ENCODE assay signal across 12 cellular contexts in the genomic region with DNA sequence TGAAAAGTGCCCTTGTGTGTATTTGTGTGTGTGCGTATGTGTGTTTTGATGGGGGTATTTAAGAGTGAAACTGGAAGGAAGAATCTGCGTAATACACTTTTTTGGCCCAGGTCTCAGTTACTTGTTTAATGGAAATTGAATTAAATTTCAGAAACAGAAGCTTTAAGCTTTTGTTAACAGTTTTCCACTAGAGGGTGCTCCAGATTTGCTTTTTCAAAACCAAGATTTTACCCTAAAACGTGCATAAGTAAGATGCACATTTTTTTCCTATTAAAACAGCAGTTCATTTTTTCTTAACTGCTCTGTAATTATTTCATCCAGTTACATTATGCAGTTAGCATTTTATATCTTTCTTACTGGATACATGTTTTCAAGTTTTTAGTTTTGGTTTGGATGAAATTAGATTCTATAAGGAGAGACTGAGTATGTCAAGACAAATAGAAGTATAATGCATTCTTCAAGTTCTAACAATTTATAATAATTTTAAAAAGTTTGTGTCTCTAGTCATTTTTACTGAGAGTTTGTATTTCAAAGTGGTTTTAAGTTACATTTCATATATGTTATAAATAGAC.
DNase-seq lines count a peak whose midpoint lies in the region; ATAC-seq and TF ChIP-seq lines count a peak whose summit lies in the region.
"Had no signal": no experiment of that assay in that cellular context is flagged by ENCODE, and none has a peak within 500 bp of the region (broad histone marks: within the 10 kb centered on the region; RNA-seq: fewer than 3 reads in every experiment).

No MANE protein-coding gene starts in this region.

- no peaks in the 10 kb centered on the region for H3K27me3 ChIP-seq in left ventricle myocardium inferior (ENCODE audit: low read depth)
- H3K27me3 ChIP-seq in upper lobe of right lung = no peaks in the 10 kb centered on the region
- H3K27me3 ChIP-seq: stomach had no signal

- H3K36me3 ChIP-seq in left ventricle myocardium inferior (peaks cover 27% of the 10 kb centered on the region), upper lobe of right lung (peaks cover 34% of the 10 kb centered on the region)

- DNase-seq in left ventricle myocardium inferior = no peak
- no peak for DNase-seq in Right ventricle myocardium inferior (ENCODE audit: missing footprints)
- peak; percentile 33 for DNase-seq in RPMI8226
- DNase-seq in fibroblast of peridontal ligament (ENCODE audit: extremely low read depth) = peak; percentile 79
- DNase-seq in upper lobe of right lung = no peak
- no peak for DNase-seq in activated T-cell treated with anti-CD3 and anti-CD28 coated beads, Interleukin-2, amount 50 U/mL, for 48 hours
- no peak for DNase-seq in HPDE6-E6E7 (ENCODE audit: extremely low spot score)
- no peak for DNase-seq in central memory CD4-positive, alpha-beta T cell
- DNase-seq: GF-D8, Right ventricle myocardium superior, stomach had no signal

- H3K9me3 ChIP-seq in left ventricle myocardium inferior (replicated peaks) = no peaks in the 10 kb centered on the region
- H3K9me3 ChIP-seq in upper lobe of right lung = no peaks in the 10 kb centered on the region
- H3K9me3 ChIP-seq: stomach had no signal

- ATAC-seq in Right ventricle myocardium inferior = no peak
- no peak for ATAC-seq in upper lobe of right lung
- ATAC-seq: naive thymus-derived CD8-positive, alpha-beta T cell had no signal

- no peak overlapping the region for H3K27ac ChIP-seq in left ventricle myocardium inferior (replicated peaks)
- H3K27ac ChIP-seq in upper lobe of right lung = no peak overlapping the region
- H3K27ac ChIP-seq: stomach had no signal

- TF ChIP-seq CTCF in left ventricle myocardium inferior (IDR thresholded peaks at IDR 0.05; ENCODE audit: borderline replicate concordance) = peak; percentile 35
- TF ChIP-seq CTCF in upper lobe of right lung (IDR thresholded peaks at IDR 0.05) = peak; percentile 38

- H3K4me3 ChIP-seq in left ventricle myocardium inferior (no peak overlapping the region), upper lobe of right lung (no peak overlapping the region)
- H3K4me3 ChIP-seq: stomach had no signal

- H3K4me1 ChIP-seq in left ventricle myocardium inferior (no peaks in the 10 kb centered on the region), upper lobe of right lung (peaks cover 4% of the 10 kb centered on the region)

- intact Hi-C loops in left ventricle myocardium inferior (cut with micrococcal nuclease) = no loop called here
- intact Hi-C loops in Right ventricle myocardium inferior (cut with DNase I) = no loop called here
- intact Hi-C loops in upper lobe of right lung (cut with DNase I) = no loop called here

Comparison
In these comparisons a context has a peak if more than half of its experiments do, and no peak if none do; other contexts are left out.
1. DNase-seq: peak in RPMI8226 (single experiment) and fibroblast of peridontal ligament (single experiment); none in left ventricle myocardium inferior (single experiment), Right ventricle myocardium inferior (single experiment), upper lobe of right lung (single experiment), activated T-cell treated with anti-CD3 and anti-CD28 coated beads, Interleukin-2, amount 50 U/mL, for 48 hours (0 of 2), HPDE6-E6E7 (single experiment) and central memory CD4-positive, alpha-beta T cell (single experiment).